30 cellular contexts compared by ENCODE assay signal in the genomic region with DNA sequence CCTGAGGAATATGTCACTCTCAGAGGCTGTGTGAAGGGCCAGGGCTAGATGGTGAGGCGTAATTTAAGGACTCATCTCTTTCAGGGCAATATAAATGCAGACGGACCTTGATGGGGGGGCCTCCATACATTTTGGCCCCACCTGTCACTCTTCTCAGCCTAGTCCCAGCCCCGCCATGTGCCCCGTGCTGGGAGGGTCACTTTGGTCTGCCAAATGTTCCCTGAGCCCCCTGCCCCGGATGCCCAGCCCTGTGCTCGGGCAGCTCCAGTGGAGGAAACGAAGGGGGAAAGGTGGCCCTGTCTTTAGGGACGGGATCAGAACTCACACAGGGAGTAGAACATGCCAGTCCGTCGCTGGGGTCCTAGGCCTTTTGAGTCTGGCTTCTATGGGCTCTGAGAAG.
DNase-seq lines count a peak whose midpoint lies in the region; ATAC-seq and TF ChIP-seq lines count a peak whose summit lies in the region.
"Had no signal": no experiment of that assay in that cellular context is flagged by ENCODE, and none has a peak within 500 bp of the region (broad histone marks: within the 10 kb centered on the region; RNA-seq: fewer than 3 reads in every experiment).

No MANE protein-coding gene starts in this region.

- TF ChIP-seq POLR2A in breast epithelium (IDR thresholded peaks at IDR 0.05) (no peak), gastroesophageal sphincter (IDR thresholded peaks at IDR 0.05) (no peak), sigmoid colon (IDR thresholded peaks at IDR 0.05) (no peak), transverse colon (IDR thresholded peaks at IDR 0.05) (no peak)

- H3K4me3 Mint-ChIP-seq in MCF 10A (ENCODE audit: unreplicated experiment): no peak overlapping the region
- H3K4me3 Mint-ChIP-seq: activated CD4-positive, alpha-beta memory T cell treated with anti-CD3 and anti-CD28 coated beads, Interleukin-2, amount 10 ng/mL, durations not matched to agents 7 days and 5 days; activated naive CD4-positive, alpha-beta T cell treated with anti-CD3 and anti-CD28 coated beads for 36 hours; brain; natural killer cell treated with Interleukin-12 subunit alpha and Interleukin-12 subunit beta and Interleukin-15 and Interleukin-18, amount 100 ng/mL, for 72 hours; type B pancreatic cell had no signal

- no peak for ATAC-seq in gastroesophageal sphincter
- ATAC-seq: GM12878; natural killer cell treated with Interleukin-12 subunit alpha and Interleukin-12 subunit beta and Interleukin-15 and Interleukin-18, amount 100 ng/mL, for 72 hours had no signal

- CTCF ChIA-PET in MCF 10A (lab: Yijun Ruan, JAX): no interaction called here

- H3K9me3 ChIP-seq in breast epithelium: no peaks in the 10 kb centered on the region
- no peaks in the 10 kb centered on the region for H3K9me3 ChIP-seq in gastroesophageal sphincter
- no peaks in the 10 kb centered on the region for H3K9me3 ChIP-seq in sigmoid colon
- no peaks in the 10 kb centered on the region for H3K9me3 ChIP-seq in transverse colon
- H3K9me3 ChIP-seq: BLaER1 treated with 17β-estradiol and CSF1 and Interleukin-3, amounts not matched to agents 10 nM and 100 nM; HAP-1 had no signal

- H3K27me3 ChIP-seq in breast epithelium: peaks cover 0 to 3% of the 10 kb centered on the region in 2 donors
- H3K27me3 ChIP-seq in gastroesophageal sphincter: no peaks in the 10 kb centered on the region
- H3K27me3 ChIP-seq in sigmoid colon: no peaks in the 10 kb centered on the region
- H3K27me3 ChIP-seq in transverse colon: no peaks in the 10 kb centered on the region
- H3K27me3 ChIP-seq: BLaER1 treated with 17β-estradiol and CSF1 and Interleukin-3, amounts not matched to agents 10 nM and 100 nM had no signal

- no peak overlapping the region for H3K27ac Mint-ChIP-seq in MCF 10A (ENCODE audit: low read depth, unreplicated experiment)
- H3K27ac Mint-ChIP-seq: activated CD4-positive, alpha-beta memory T cell treated with anti-CD3 and anti-CD28 coated beads, Interleukin-2, amount 10 ng/mL, durations not matched to agents 7 days and 5 days; activated naive CD4-positive, alpha-beta T cell treated with anti-CD3 and anti-CD28 coated beads for 36 hours; natural killer cell treated with Interleukin-12 subunit alpha and Interleukin-12 subunit beta and Interleukin-15 and Interleukin-18, amount 100 ng/mL, for 72 hours; type B pancreatic cell had no signal

- 92% methylated on average over 8 of the region's 10 CpGs; no CpG with 5 or more reads in 1 of the 2 donors for WGBS in gastroesophageal sphincter (ENCODE audit: low coverage in 1 of 2), 2 donors
- 94 to 95% methylated on average over 10 of the region's 10 CpGs for WGBS in sigmoid colon, 2 donors
- WGBS in transverse colon (ENCODE audit: low coverage in 1 of 2), 2 donors: 93% methylated on average over 10 of the region's 10 CpGs; no CpG with 5 or more reads in 1 of the 2 donors

- TF ChIP-seq EP300 in gastroesophageal sphincter (IDR thresholded peaks at IDR 0.05) (no peak), sigmoid colon (IDR thresholded peaks at IDR 0.05) (no peak), transverse colon (IDR thresholded peaks at IDR 0.05; ENCODE audit: low read depth) (no peak)

- DNase-seq in breast epithelium (ENCODE audit: low spot score in 2 of 2): no peak
- no peak for DNase-seq in MCF 10A (ENCODE audit: unreplicated experiment)
- no peak for DNase-seq in sigmoid colon
- DNase-seq in transverse colon: no peak
- DNase-seq in NCI-H1417 treated with DMSO at 0.1 percent for 48 hours (lab: John Stamatoyannopoulos, UW): no peak
- DNase-seq in activated CD4-positive, alpha-beta T cell treated with anti-CD3 and anti-CD28 coated beads, Interleukin-2, amount 50 U/mL, for 4 hours: no peak
- DNase-seq in activated T-cell treated with anti-CD3 and anti-CD28 coated beads, Interleukin-2, amount 50 U/mL, for 1 hour: no peak
- DNase-seq: activated CD4-positive, alpha-beta memory T cell treated with anti-CD3 and anti-CD28 coated beads, Interleukin-2, amount 10 ng/mL, durations not matched to agents 7 days and 5 days; activated CD4-positive, alpha-beta T cell treated with anti-CD3 and anti-CD28 coated beads for 1 hour; activated CD8-positive, alpha-beta memory T cell treated with anti-CD3 and anti-CD28 coated beads, Interleukin-2, amount 50 U/mL, for 4 hours; activated naive CD4-positive, alpha-beta T cell treated with anti-CD3 and anti-CD28 coated beads for 36 hours; DMS153; NCI-H1436; NCI-H2081 treated with DMSO at 0.1 percent for 48 hours; NCI-H226; NCI-H526 treated with DMSO at 0.1 percent for 48 hours; NK-92 treated with Interleukin-12 subunit alpha and Interleukin-12 subunit beta, amount 100 ng/mL, for 24 hours; occipital lobe; SIG-M5; small intestine; stimulated activated naive CD4-positive, alpha-beta T cell had no signal

- intact Hi-C loops in breast epithelium (cut with DNase I; ENCODE audit: low total_unique reads): no loop called here
- intact Hi-C loops in MCF 10A (cut with micrococcal nuclease): no loop called here
- intact Hi-C loops in sigmoid colon (cut with DNase I): no loop called here
- intact Hi-C loops in transverse colon (cut with DNase I; ENCODE audit: low total_unique reads): no loop called here

- H3K9me3 Mint-ChIP-seq in MCF 10A (ENCODE audit: unreplicated experiment): no peaks in the 10 kb centered on the region
- H3K9me3 Mint-ChIP-seq: activated CD4-positive, alpha-beta memory T cell treated with anti-CD3 and anti-CD28 coated beads, Interleukin-2, amount 10 ng/mL, durations not matched to agents 7 days and 5 days; activated naive CD4-positive, alpha-beta T cell treated with anti-CD3 and anti-CD28 coated beads for 36 hours; brain; natural killer cell treated with Interleukin-12 subunit alpha and Interleukin-12 subunit beta and Interleukin-15 and Interleukin-18, amount 100 ng/mL, for 72 hours; type B pancreatic cell had no signal

- TF ChIP-seq CTCF in breast epithelium (IDR thresholded peaks at IDR 0.05) (no peak), MCF 10A (IDR thresholded peaks at IDR 0.05; ENCODE audit: unreplicated experiment) (no peak), gastroesophageal sphincter (IDR thresholded peaks at IDR 0.05) (no peak), sigmoid colon (IDR thresholded peaks at IDR 0.05) (no peak), transverse colon (IDR thresholded peaks at IDR 0.05) (no peak)

- in situ Hi-C loops in transverse colon (cut with MboI; ENCODE audit: low pct_ligation_motif_present in 1 of 4, low pct_unique_long_range_greater_than_20kb in 1 of 4, low sequenced_read_pairs in 3 of 4): no loop called here

- BruUV-seq in MCF 10A (replicated peaks; lab: Mats Ljungman, UMichigan): no TSS peak

- H3K27me3 Mint-ChIP-seq in MCF 10A (ENCODE audit: insufficient read depth, unreplicated experiment): no peaks in the 10 kb centered on the region
- H3K27me3 Mint-ChIP-seq: activated CD4-positive, alpha-beta memory T cell treated with anti-CD3 and anti-CD28 coated beads, Interleukin-2, amount 10 ng/mL, durations not matched to agents 7 days and 5 days; brain; natural killer cell treated with Interleukin-12 subunit alpha and Interleukin-12 subunit beta and Interleukin-15 and Interleukin-18, amount 100 ng/mL, for 72 hours; type B pancreatic cell had no signal

- peak overlapping the region; percentile 83 to 96 for H3K27ac ChIP-seq in breast epithelium
- peak overlapping the region in 3 of 4 donors; percentile 68 to 75 (median 70) for H3K27ac ChIP-seq in gastroesophageal sphincter
- peak overlapping the region; percentile 22 to 52 (median 39) for H3K27ac ChIP-seq in sigmoid colon
- peak overlapping the region; percentile 11 to 69 (median 35) for H3K27ac ChIP-seq in transverse colon
- H3K27ac ChIP-seq: 22Rv1; BLaER1 treated with 17β-estradiol and CSF1 and Interleukin-3, amounts not matched to agents 10 nM and 100 nM had no signal

- H3K4me1 ChIP-seq in breast epithelium: no peaks in the 10 kb centered on the region
- peaks cover 0 to 72% (median 15%) of the 10 kb centered on the region in 3 donors for H3K4me1 ChIP-seq in gastroesophageal sphincter
- H3K4me1 ChIP-seq in sigmoid colon: peaks cover 0 to 57% (median 28%) of the 10 kb centered on the region in 4 donors
- peaks cover 0 to 6% (median 0%) of the 10 kb centered on the region in 4 donors for H3K4me1 ChIP-seq in transverse colon
- H3K4me1 ChIP-seq: HAP-1 had no signal

- H3K36me3 ChIP-seq in breast epithelium: no peaks in the 10 kb centered on the region
- no peaks in the 10 kb centered on the region for H3K36me3 ChIP-seq in gastroesophageal sphincter
- no peaks in the 10 kb centered on the region for H3K36me3 ChIP-seq in sigmoid colon
- H3K36me3 ChIP-seq in transverse colon: no peaks in the 10 kb centered on the region
- H3K36me3 ChIP-seq: BLaER1 treated with 17β-estradiol and CSF1 and Interleukin-3, amounts not matched to agents 10 nM and 100 nM; HAP-1 had no signal

- peaks cover 7% of the 10 kb centered on the region for H3K36me3 Mint-ChIP-seq in MCF 10A (ENCODE audit: insufficient read depth, unreplicated experiment)
- H3K36me3 Mint-ChIP-seq: brain; natural killer cell treated with Interleukin-12 subunit alpha and Interleukin-12 subunit beta and Interleukin-15 and Interleukin-18, amount 100 ng/mL, for 72 hours; type B pancreatic cell had no signal

- no peaks in the 10 kb centered on the region for H3K4me1 Mint-ChIP-seq in MCF 10A (ENCODE audit: insufficient read depth, unreplicated experiment)

- POLR2A ChIA-PET in MCF 10A (lab: Yijun Ruan, JAX): interaction anchor here (0.7 kb wide), 1 partner anchor 1090 kb away, joined by 3 read pairs; no protein-coding TSS in a partner anchor

- peak overlapping the region in 1 of 3 donors; percentile 40 for H3K4me3 ChIP-seq in breast epithelium
- no peak overlapping the region for H3K4me3 ChIP-seq in gastroesophageal sphincter
- H3K4me3 ChIP-seq in sigmoid colon: no peak overlapping the region
- no peak overlapping the region for H3K4me3 ChIP-seq in transverse colon
- H3K4me3 ChIP-seq: BLaER1 treated with 17β-estradiol and CSF1 and Interleukin-3, amounts not matched to agents 10 nM and 100 nM; GM12878; HAP-1; lung had no signal

Comparison
In these comparisons a context has a peak if more than half of its experiments do, and no peak if none do; other contexts are left out.
1. H3K27ac ChIP-seq: peak in every context shown above with its lines; median percentile 90 in breast epithelium; 70 in gastroesophageal sphincter; 39 in sigmoid colon; 35 in transverse colon.